ENCODE assay signal across 13 cellular contexts in genomic region chr1:36775716-36776115, GRCh38.
"Had no signal": no experiment of that assay in that cellular context is flagged by ENCODE, and none has a peak within 500 bp of the region (broad histone marks: within the 10 kb centered on the region; RNA-seq: fewer than 3 reads in every experiment).

No MANE protein-coding gene starts in this region.

- H3K27ac ChIP-seq: cardiac muscle cell, heart right ventricle, left lung, psoas muscle had no signal

- DNase-seq: activated B cell treated with CpG ODN at 0.5 μM for 24 hours; activated CD4-positive, alpha-beta T cell treated with anti-CD3 and anti-CD28 coated beads, Interleukin-2, amount 10 ng/mL, durations not matched to agents 24 days and 14 days; activated naive CD4-positive, alpha-beta T cell treated with Interleukin-2 at 50 U/mL for 16 hours; foreskin melanocyte; heart right ventricle; islet precursor cell; left lung; natural killer cell; psoas muscle; stimulated activated CD4-positive, alpha-beta T cell treated with anti-CD3 and anti-CD28 coated beads, Interleukin-2, amount 100 ng/mL, for 24 hours; stimulated activated naive B cell treated with anti-CD40 and anti-IgM and Interleukin-4, amounts not matched to agents 10 μg/mL and 1 μg/mL and 100 μg/mL, for 72 hours had no signal

- H3K36me3 ChIP-seq: cardiac muscle cell, heart right ventricle, left lung had no signal

- H3K4me1 ChIP-seq: heart right ventricle, left lung, psoas muscle had no signal

- H3K9me3 ChIP-seq: heart right ventricle, left lung, psoas muscle had no signal

- H3K4me3 ChIP-seq: cardiac muscle cell, heart right ventricle, left lung, psoas muscle had no signal

- ATAC-seq: heart right ventricle; left lung; natural killer cell; psoas muscle; sciatic nerve; stimulated activated naive B cell treated with anti-CD40 and anti-IgM and Interleukin-4, amounts not matched to agents 10 μg/mL and 1 μg/mL and 100 μg/mL, for 72 hours had no signal
